Comparison of ENCODE assay signal across 22 cellular contexts in genomic region chr1:2506901-2507565, GRCh38. TPM values are rescaled to one million over a fixed set of nuclear protein-coding genes. Genes with fewer than 3 reads are reported as not detected.
DNase-seq lines count a peak whose midpoint lies in the region; ATAC-seq and TF ChIP-seq lines count a peak whose summit lies in the region.
"Had no signal": no experiment of that assay in that cellular context is flagged by ENCODE, and none has a peak within 500 bp of the region (broad histone marks: within the 10 kb centered on the region; RNA-seq: fewer than 3 reads in every experiment).

No MANE protein-coding gene starts in this region.

- H3K27ac ChIP-seq in Panc1 (ENCODE audit: low read length): peak overlapping the region; percentile 53
- H3K27ac ChIP-seq: ascending aorta, cardiac muscle cell, tibial nerve had no signal

- no peaks in the 10 kb centered on the region; the same call in 1 of the 2 replicates for H3K36me3 ChIP-seq in Panc1 (ENCODE audit: control insufficient read depth, insufficient read depth, low read length)
- H3K36me3 ChIP-seq: BE2C had no signal

- H3K9me3 ChIP-seq in Panc1 (ENCODE audit: control insufficient read depth, insufficient read depth, low read depth, low read length): no peaks in the 10 kb centered on the region
- H3K9me3 ChIP-seq: ascending aorta, BE2C, tibial nerve had no signal

- TF ChIP-seq CTCF in Panc1 (IDR thresholded peaks at IDR 0.05) (no peak), neural crest cell (conservative IDR thresholded peaks at IDR 0.05) (no peak)

- H3K27me3 Mint-ChIP-seq in neural crest cell (ENCODE audit: low read depth): no peaks in the 10 kb centered on the region
- H3K27me3 Mint-ChIP-seq: activated CD4-positive, alpha-beta T cell treated with anti-CD3 and anti-CD28 coated beads, Interleukin-2, amount 10 ng/mL, durations not matched to agents 24 days and 14 days; activated naive CD8-positive, alpha-beta T cell treated with anti-CD3 and anti-CD28 coated beads, Interleukin-2, amount 10 ng/mL, durations not matched to agents 7 days and 5 days; stimulated activated naive CD8-positive, alpha-beta T cell treated with anti-CD3 and anti-CD28 coated beads, Interleukin-15, amount 100 ng/mL, for 72 hours had no signal

- H3K36me3 Mint-ChIP-seq in neural crest cell (ENCODE audit: low read depth): peaks cover 2% of the 10 kb centered on the region

- peak overlapping the region; percentile 34 for H3K4me3 Mint-ChIP-seq in neural crest cell
- H3K4me3 Mint-ChIP-seq: activated CD4-positive, alpha-beta T cell treated with anti-CD3 and anti-CD28 coated beads, Interleukin-2, amount 10 ng/mL, durations not matched to agents 24 days and 14 days; activated naive CD8-positive, alpha-beta T cell treated with anti-CD3 and anti-CD28 coated beads, Interleukin-2, amount 10 ng/mL, durations not matched to agents 7 days and 5 days; nephron progenitor cell; stimulated activated naive CD8-positive, alpha-beta T cell treated with anti-CD3 and anti-CD28 coated beads, Interleukin-15, amount 100 ng/mL, for 72 hours had no signal

- no peaks in the 10 kb centered on the region for H3K9me3 Mint-ChIP-seq in neural crest cell
- H3K9me3 Mint-ChIP-seq: activated CD4-positive, alpha-beta T cell treated with anti-CD3 and anti-CD28 coated beads, Interleukin-2, amount 10 ng/mL, durations not matched to agents 24 days and 14 days; activated naive CD8-positive, alpha-beta T cell treated with anti-CD3 and anti-CD28 coated beads, Interleukin-2, amount 10 ng/mL, durations not matched to agents 7 days and 5 days; nephron progenitor cell; stimulated activated naive CD8-positive, alpha-beta T cell treated with anti-CD3 and anti-CD28 coated beads, Interleukin-15, amount 100 ng/mL, for 72 hours had no signal

- no peaks in the 10 kb centered on the region for H3K27me3 ChIP-seq in Panc1 (ENCODE audit: control insufficient read depth, insufficient read depth, low read length)
- H3K27me3 ChIP-seq: BE2C, cardiac muscle cell had no signal

- CTCF ChIA-PET in Panc1 (lab: Charles Lee): no interaction called here

- no peak overlapping the region for H3K4me3 ChIP-seq in Panc1 (ENCODE audit: low read depth in 2 of 2, low read length in 2 of 2)
- H3K4me3 ChIP-seq: ascending aorta, cardiac muscle cell, lung, tibial nerve had no signal

- POLR2A ChIA-PET in Panc1 (lab: Charles Lee): interaction anchor here (0.6 to 0.7 kb wide), 3 partner anchors 19 to 931 kb away, joined by 3 read pairs; partner anchors contain the start of gene PANK4

- no peak overlapping the region for H3K27ac Mint-ChIP-seq in neural crest cell (ENCODE audit: unreplicated experiment)
- H3K27ac Mint-ChIP-seq: activated CD4-positive, alpha-beta T cell treated with anti-CD3 and anti-CD28 coated beads, Interleukin-2, amount 10 ng/mL, durations not matched to agents 24 days and 14 days; activated naive CD8-positive, alpha-beta T cell treated with anti-CD3 and anti-CD28 coated beads, Interleukin-2, amount 10 ng/mL, durations not matched to agents 7 days and 5 days; nephron progenitor cell had no signal

- ATAC-seq in Panc1 (peak; percentile 61), left ventricle myocardium superior (peak; percentile 18), GM19463 (IDR thresholded peaks at IDR 0.05; ENCODE audit: unreplicated experiment) (no peak)

- no peaks in the 10 kb centered on the region for H3K4me1 Mint-ChIP-seq in neural crest cell
- H3K4me1 Mint-ChIP-seq: activated CD4-positive, alpha-beta T cell treated with anti-CD3 and anti-CD28 coated beads, Interleukin-2, amount 10 ng/mL, durations not matched to agents 24 days and 14 days; activated naive CD8-positive, alpha-beta T cell treated with anti-CD3 and anti-CD28 coated beads, Interleukin-2, amount 10 ng/mL, durations not matched to agents 7 days and 5 days; nephron progenitor cell had no signal

- in situ Hi-C loops in Panc1 (cut with HindIII; ENCODE audit: low pct_unique_long_range_greater_than_20kb, low sequenced_read_pairs): no loop called here

- peak; percentile 24 for DNase-seq in ELR (ENCODE audit: low read depth)
- no peak for DNase-seq in Panc1 (ENCODE audit: low read depth, low spot score)
- no peak for DNase-seq in left ventricle myocardium superior
- DNase-seq in neural crest cell (ENCODE audit: low read depth, low spot score): no peak
- DNase-seq in hypothalamus (lab: John Stamatoyannopoulos, UW): no peak
- DNase-seq in stimulated activated naive CD4-positive, alpha-beta T cell (lab: John Stamatoyannopoulos, UW): no peak
- DNase-seq: activated CD4-positive, alpha-beta T cell treated with anti-CD3 and anti-CD28 coated beads, Interleukin-2, amount 10 ng/mL, durations not matched to agents 24 days and 14 days; activated effector memory CD4-positive, alpha-beta T cell treated with anti-CD3 and anti-CD28 coated beads, Interleukin-2, amount 50 U/mL, for 16 hours; activated naive CD8-positive, alpha-beta T cell treated with anti-CD3 and anti-CD28 coated beads, Interleukin-2, amount 10 ng/mL, durations not matched to agents 7 days and 5 days; activated T-cell treated with anti-CD3 and anti-CD28 coated beads, Interleukin-2, amount 50 U/mL, for 1 hour; BE2C; NCI-H1417 treated with DMSO at 0.1 percent for 48 hours; NCI-H2081 treated with DMSO at 0.1 percent for 48 hours; NCI-H82; nephron progenitor cell; stimulated activated naive CD8-positive, alpha-beta T cell treated with anti-CD3 and anti-CD28 coated beads, Interleukin-15, amount 100 ng/mL, for 72 hours had no signal

- H3K4me1 ChIP-seq in Panc1 (ENCODE audit: control insufficient read depth, insufficient read depth, low read length): peaks cover 25% of the 10 kb centered on the region
- H3K4me1 ChIP-seq: ascending aorta, BE2C had no signal

- intact Hi-C loops in Panc1 (cut with micrococcal nuclease; ENCODE audit: unreplicated experiment): no loop called here
- intact Hi-C loops in left ventricle myocardium superior (cut with micrococcal nuclease): no loop called here

- BruUV-seq in Panc1 (replicated peaks; lab: Mats Ljungman, UMichigan): no TSS peak

RNA-seq across cellular contexts. Expression of gene PANK4, which starts 19.4 kb away (rescaled TPM):
- total RNA-seq in Panc1 (2021; ENCODE audit: unreplicated experiment) (35.9 TPM), left ventricle myocardium superior (50.2 TPM), neural crest cell (62.5 and 65.5 TPM in 2 replicates)
- 26.7 TPM for polyA plus RNA-seq in Panc1 (2012; ENCODE audit: insufficient read length)

RNA-seq across cellular contexts. Expression of gene HES5, which starts 23.0 kb away (rescaled TPM):
- total RNA-seq in Panc1 (2021; ENCODE audit: unreplicated experiment) (not detected), left ventricle myocardium superior (1.7 TPM), neural crest cell (90.9 and 92.2 TPM in 2 replicates)
- polyA plus RNA-seq in Panc1 (2012; ENCODE audit: insufficient read length): not detected
- total RNA-seq: activated CD4-positive, alpha-beta T cell treated with anti-CD3 and anti-CD28 coated beads, Interleukin-2, amount 10 ng/mL, durations not matched to agents 24 days and 14 days; activated naive CD8-positive, alpha-beta T cell treated with anti-CD3 and anti-CD28 coated beads, Interleukin-2, amount 10 ng/mL, durations not matched to agents 7 days and 5 days; ascending aorta; cardiac muscle cell; endothelial cell of umbilical vein had no signal
- polyA plus RNA-seq: cardiac muscle cell had no signal

RNA-seq across cellular contexts. Expression of gene PLCH2, which starts 30.9 kb away (rescaled TPM):
- total RNA-seq in Panc1 (2021; ENCODE audit: unreplicated experiment) (41.2 TPM), left ventricle myocardium superior (0.25 TPM), neural crest cell (0.37 and 0.59 TPM in 2 replicates)
- polyA plus RNA-seq in Panc1 (2012; ENCODE audit: insufficient read length): 69.7 TPM
- total RNA-seq: ascending aorta had no signal

RNA-seq across cellular contexts. Expression of gene TNFRSF14, which starts 49.1 kb away (rescaled TPM):
- 20.1 TPM for total RNA-seq in Panc1 (2021; ENCODE audit: unreplicated experiment)
- polyA plus RNA-seq in Panc1 (2012; ENCODE audit: insufficient read length): 14.8 TPM
- 16.0 TPM for total RNA-seq in left ventricle myocardium superior
- 0.61 TPM in 2 replicates for total RNA-seq in neural crest cell

Comparison
In these comparisons a context has a peak if more than half of its experiments do, and no peak if none do; other contexts are left out.
1. RNA of gene HES5, which starts 23.0 kb away (total RNA-seq): 90.9 to 92.2 TPM in neural crest cell; 1.7 TPM in left ventricle myocardium superior (single experiment) and not detected in Panc1 (single experiment); every median in the first group is over 10 times any median in the second.
2. RNA of gene PLCH2, which starts 30.9 kb away (total RNA-seq): 41.2 TPM in Panc1 (single experiment); 0.37 to 0.59 TPM in neural crest cell and 0.25 TPM in left ventricle myocardium superior (single experiment); every median in the first group is over 10 times any median in the second.